18 cellular contexts compared by ENCODE assay signal in the genomic region with DNA sequence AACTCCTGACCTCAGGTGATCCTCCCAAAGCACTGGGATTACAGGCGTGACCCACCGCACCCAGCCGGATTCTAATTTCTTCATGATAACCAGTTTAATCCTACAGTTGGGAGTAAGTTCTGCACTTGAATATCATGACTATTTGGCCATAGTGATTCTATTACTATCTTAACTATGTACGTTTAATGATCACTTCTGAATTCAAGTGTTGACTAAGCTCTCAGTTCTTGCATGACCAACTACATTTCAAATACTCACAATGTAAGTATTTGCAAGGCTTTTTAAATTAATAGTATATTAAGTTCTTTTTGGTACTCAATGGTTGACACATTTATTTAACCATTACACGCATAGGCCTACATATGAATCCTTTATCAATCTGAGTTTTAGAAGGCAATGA. TPM values are rescaled to one million over a fixed set of nuclear protein-coding genes. Genes with fewer than 3 reads are reported as not detected.
DNase-seq lines count a peak whose midpoint lies in the region; ATAC-seq and TF ChIP-seq lines count a peak whose summit lies in the region.
"Had no signal": no experiment of that assay in that cellular context is flagged by ENCODE, and none has a peak within 500 bp of the region (broad histone marks: within the 10 kb centered on the region; RNA-seq: fewer than 3 reads in every experiment).

No MANE protein-coding gene starts in this region.

- H3K4me1 ChIP-seq in Karpas-422 (ENCODE audit: low read length) = peaks cover 5% of the 10 kb centered on the region; the same call in 1 of the 2 replicates
- H3K4me1 ChIP-seq: BLaER1 treated with 17β-estradiol and CSF1 and Interleukin-3, amounts not matched to agents 10 nM and 100 nM had no signal

- no peaks in the 10 kb centered on the region for H3K79me2 ChIP-seq in Karpas-422 (ENCODE audit: low read length)

- H3K4me3 Mint-ChIP-seq in osteocyte (ENCODE audit: unreplicated experiment) = no peak overlapping the region
- no peak overlapping the region for H3K4me3 Mint-ChIP-seq in natural killer cell treated with Interleukin-12 subunit alpha and Interleukin-12 subunit beta and Interleukin-15 and Interleukin-18, amount 100 ng/mL, for 72 hours
- H3K4me3 Mint-ChIP-seq: B cell; CD4-positive, alpha-beta T cell; CD8-positive, alpha-beta T cell had no signal

- H3K27me3 Mint-ChIP-seq in osteocyte (ENCODE audit: unreplicated experiment) = no peaks in the 10 kb centered on the region
- H3K27me3 Mint-ChIP-seq in natural killer cell treated with Interleukin-12 subunit alpha and Interleukin-12 subunit beta and Interleukin-15 and Interleukin-18, amount 100 ng/mL, for 72 hours = no peaks in the 10 kb centered on the region
- H3K27me3 Mint-ChIP-seq: B cell; CD4-positive, alpha-beta T cell had no signal

- no peaks in the 10 kb centered on the region for H3K9me2 ChIP-seq in Karpas-422 (replicated peaks; ENCODE audit: insufficient read depth, low read length)

- DNase-seq in DMS53 (lab: John Stamatoyannopoulos, UW) (peak; percentile 26), DMS53 treated with DMSO at 0.1 percent for 48 hours (lab: John Stamatoyannopoulos, UW; ENCODE audit: unreplicated experiment) (no peak), Karpas-422 (peak; percentile 15), osteocyte (ENCODE audit: extremely low spot score, unreplicated experiment) (no peak), dermis blood vessel endothelial cell (no peak)
- DNase-seq in natural killer cell treated with Interleukin-12 subunit alpha and Interleukin-12 subunit beta and Interleukin-15 and Interleukin-18, amount 100 ng/mL, for 72 hours (ENCODE audit: low spot score) = no peak
- DNase-seq: AML-193; Caco-2; Calu3; CD4-positive, alpha-beta T cell; CD8-positive, alpha-beta T cell; DMS79 treated with DMSO at 0.1 percent for 48 hours; GF-D8 had no signal

- H3K36me3 ChIP-seq in Karpas-422 (ENCODE audit: insufficient read depth, low read length) = no peaks in the 10 kb centered on the region

- H3K4me3 ChIP-seq in Karpas-422 (ENCODE audit: low read length) = no peak overlapping the region
- H3K4me3 ChIP-seq: A549; BLaER1 treated with 17β-estradiol and CSF1 and Interleukin-3, amounts not matched to agents 10 nM and 100 nM had no signal

- no peak overlapping the region for H3K9ac ChIP-seq in Karpas-422 (ENCODE audit: low read length)
- H3K9ac ChIP-seq: BLaER1 treated with 17β-estradiol and CSF1 and Interleukin-3, amounts not matched to agents 10 nM and 100 nM had no signal

- H3K27me3 ChIP-seq in Karpas-422 (ENCODE audit: low read length) = no peaks in the 10 kb centered on the region
- H3K27me3 ChIP-seq: BLaER1 treated with 17β-estradiol and CSF1 and Interleukin-3, amounts not matched to agents 10 nM and 100 nM had no signal

- peaks cover 32% of the 10 kb centered on the region for H3K36me3 Mint-ChIP-seq in osteocyte (ENCODE audit: unreplicated experiment)
- no peaks in the 10 kb centered on the region for H3K36me3 Mint-ChIP-seq in natural killer cell treated with Interleukin-12 subunit alpha and Interleukin-12 subunit beta and Interleukin-15 and Interleukin-18, amount 100 ng/mL, for 72 hours

- H4K20me1 ChIP-seq in Karpas-422 (ENCODE audit: insufficient read depth, low read depth, low read length) = no peaks in the 10 kb centered on the region

- H3K27ac ChIP-seq in Karpas-422 (ENCODE audit: low read length) = no peak overlapping the region
- H3K27ac ChIP-seq: 22Rv1; A549; BLaER1 treated with 17β-estradiol and CSF1 and Interleukin-3, amounts not matched to agents 10 nM and 100 nM; C4-2B had no signal

- no peaks in the 10 kb centered on the region for H3K9me3 ChIP-seq in Karpas-422 (ENCODE audit: low read length)
- H3K9me3 ChIP-seq: A549; BLaER1 treated with 17β-estradiol and CSF1 and Interleukin-3, amounts not matched to agents 10 nM and 100 nM; Caco-2 had no signal

- no peak overlapping the region for H2AFZ ChIP-seq in Karpas-422 (ENCODE audit: low read length)

- H3K27ac Mint-ChIP-seq in osteocyte (ENCODE audit: unreplicated experiment) = peak overlapping the region; percentile 14
- H3K27ac Mint-ChIP-seq in natural killer cell treated with Interleukin-12 subunit alpha and Interleukin-12 subunit beta and Interleukin-15 and Interleukin-18, amount 100 ng/mL, for 72 hours = no peak overlapping the region
- H3K27ac Mint-ChIP-seq: B cell; CD4-positive, alpha-beta T cell; CD8-positive, alpha-beta T cell had no signal

- peaks cover 18% of the 10 kb centered on the region for H3K4me1 Mint-ChIP-seq in osteocyte (ENCODE audit: unreplicated experiment)
- peaks cover 0 to 3% of the 10 kb centered on the region in 2 donors for H3K4me1 Mint-ChIP-seq in natural killer cell treated with Interleukin-12 subunit alpha and Interleukin-12 subunit beta and Interleukin-15 and Interleukin-18, amount 100 ng/mL, for 72 hours (ENCODE audit: low read depth in 2 of 2)
- H3K4me1 Mint-ChIP-seq: B cell had no signal

- H3K4me2 ChIP-seq in Karpas-422 (ENCODE audit: low read depth, low read length, poor library complexity, severe bottlenecking) = no peak overlapping the region
- H3K4me2 ChIP-seq: A549; BLaER1 treated with 17β-estradiol and CSF1 and Interleukin-3, amounts not matched to agents 10 nM and 100 nM had no signal

- no peak for TF ChIP-seq CTCF in osteocyte (IDR thresholded peaks at IDR 0.05)

- no peaks in the 10 kb centered on the region for H3K9me3 Mint-ChIP-seq in osteocyte (ENCODE audit: unreplicated experiment)
- H3K9me3 Mint-ChIP-seq in natural killer cell treated with Interleukin-12 subunit alpha and Interleukin-12 subunit beta and Interleukin-15 and Interleukin-18, amount 100 ng/mL, for 72 hours = no peaks in the 10 kb centered on the region
- H3K9me3 Mint-ChIP-seq: CD4-positive, alpha-beta T cell; CD8-positive, alpha-beta T cell had no signal

- no peak for ATAC-seq in natural killer cell treated with Interleukin-12 subunit alpha and Interleukin-12 subunit beta and Interleukin-15 and Interleukin-18, amount 100 ng/mL, for 72 hours
- ATAC-seq: A549; CD8-positive, alpha-beta T cell had no signal

RNA-seq across cellular contexts. Expression of a gene that starts 17.4 kb away (rescaled TPM):
- total RNA-seq in Karpas-422 (2014; rRNA removed; shearing (Covaris generic); ENCODE audit: low replicate concordance) = 13.7 and 20.3 TPM in 2 replicates
- total RNA-seq in osteocyte = 22.2 and 23.1 TPM in 2 replicates
- 22.1 and 29.0 TPM in 2 replicates for total RNA-seq in dermis blood vessel endothelial cell
- total RNA-seq in natural killer cell treated with Interleukin-12 subunit alpha and Interleukin-12 subunit beta and Interleukin-15 and Interleukin-18, amount 100 ng/mL, for 72 hours = 10 to 100 TPM; 31.8 to 34.4 TPM

RNA-seq across cellular contexts. Expression of a gene that starts 57.8 kb away (rescaled TPM):
- 42.2 and 45.8 TPM in 2 replicates for total RNA-seq in Karpas-422 (2014; rRNA removed; shearing (Covaris generic); ENCODE audit: low replicate concordance)
- total RNA-seq in osteocyte (51.5 and 61.1 TPM in 2 replicates), dermis blood vessel endothelial cell (83.0 and 88.0 TPM in 2 replicates)
- 10 to 100 TPM; 43.0 to 47.3 TPM for total RNA-seq in natural killer cell treated with Interleukin-12 subunit alpha and Interleukin-12 subunit beta and Interleukin-15 and Interleukin-18, amount 100 ng/mL, for 72 hours

Comparison
In these comparisons a context has a peak if more than half of its experiments do, and no peak if none do; other contexts are left out.
1. DNase-seq: peak in DMS53 (single experiment) and Karpas-422 (single experiment); none in DMS53 treated with DMSO at 0.1 percent for 48 hours (single experiment), osteocyte (single experiment), dermis blood vessel endothelial cell (single experiment) and natural killer cell treated with Interleukin-12 subunit alpha and Interleukin-12 subunit beta and Interleukin-15 and Interleukin-18, amount 100 ng/mL, for 72 hours (single experiment).